In genomic region chr4:133129237-133129636, GRCh38 we compare ENCODE assay signal across 25 cellular contexts. TPM values are rescaled to one million over a fixed set of nuclear protein-coding genes. Genes with fewer than 3 reads are reported as not detected.
DNase-seq lines count a peak whose midpoint lies in the region; ATAC-seq and TF ChIP-seq lines count a peak whose summit lies in the region.
"Had no signal": no experiment of that assay in that cellular context is flagged by ENCODE, and none has a peak within 500 bp of the region (broad histone marks: within the 10 kb centered on the region; RNA-seq: fewer than 3 reads in every experiment).

No MANE protein-coding gene starts in this region.

- peak; percentile 12 for DNase-seq in LHCN-M2 (ENCODE audit: low read depth)
- DNase-seq in astrocyte of the hippocampus (ENCODE audit: low read depth, low spot score) = peak; percentile 34
- peak; percentile 10 for DNase-seq in fibroblast of pulmonary artery (ENCODE audit: low read depth)
- no peak for DNase-seq in Ammon's horn (ENCODE audit: low spot score)
- DNase-seq in NCI-H1694 treated with DMSO at 0.1 percent for 48 hours (lab: John Stamatoyannopoulos, UW) = no peak
- DNase-seq: BE2C; CD8-positive, alpha-beta memory T cell; DMS 273 treated with DMSO at 0.1 percent for 48 hours; DMS79; Karpas-422; MV-4-11; NCI-H1105 treated with DMSO at 0.1 percent for 48 hours; NCI-H146; NCI-H2029; NCI-H526 treated with DMSO at 0.1 percent for 48 hours; SHP77; T-cell had no signal

- TF ChIP-seq CTCF in fibroblast of pulmonary artery (IDR thresholded peaks at IDR 0.05; ENCODE audit: low read length, missing control alignments) = no peak

- ATAC-seq in HG02938 (IDR thresholded peaks at IDR 0.05; ENCODE audit: unreplicated experiment) (no peak), GM19328 (IDR thresholded peaks at IDR 0.05; ENCODE audit: unreplicated experiment) (no peak)
- ATAC-seq: HepG2, T-cell had no signal

- no peak overlapping the region for H3K4me3 ChIP-seq in fibroblast of pulmonary artery (replicated peaks; ENCODE audit: low read depth, low read length)
- H3K4me3 ChIP-seq: HAP-1 had no signal

RNA-seq across cellular contexts. Expression of gene PCDH10, which starts 19.9 kb away (rescaled TPM):
- 1.0 and 1.3 TPM in 2 replicates for total RNA-seq in LHCN-M2 (2014; rRNA removed)
- polyA plus RNA-seq in LHCN-M2 (2012) = 3.6 TPM
- total RNA-seq: CD8-positive, alpha-beta memory T cell; HepG2; HT1080; MCF 10A; NCI-H460; T-cell had no signal
- polyA plus RNA-seq: CD14-positive monocyte; CD8-positive, alpha-beta memory T cell; HepG2 had no signal

Comparison
In these comparisons a context has a peak if more than half of its experiments do, and no peak if none do; other contexts are left out.
1. DNase-seq: peak in LHCN-M2 (single experiment), astrocyte of the hippocampus (single experiment) and fibroblast of pulmonary artery (single experiment); none in Ammon's horn (single experiment) and NCI-H1694 treated with DMSO at 0.1 percent for 48 hours (single experiment).